ENCODE assay signal across 8 cellular contexts in genomic region chr3:125140817-125141595, GRCh38.
A peak's percentile ranks its signal among the peaks of the same experiment; 100 is the strongest.
DNase-seq lines count a peak whose midpoint lies in the region; ATAC-seq and TF ChIP-seq lines count a peak whose summit lies in the region.

No MANE protein-coding gene starts in this region.

- WGBS in thymus = 41% methylated on average over 19 of the region's 19 CpGs

- DNase-seq in activated T-cell treated with anti-CD3 and anti-CD28 coated beads, Interleukin-2, amount 50 U/mL, for 72 hours = no peak
- no peak for DNase-seq in activated T-cell treated with anti-CD3 and anti-CD28 coated beads, Interleukin-2, amount 50 U/mL, for 1 hour
- peak; percentile 19 for DNase-seq in Jurkat, Clone E6-1 (ENCODE audit: low read depth, low spot score)
- DNase-seq in glutamatergic neuron (no peak), NCI-H2081 (lab: John Stamatoyannopoulos, UW) (no peak), NCI-H187 (lab: John Stamatoyannopoulos, UW) (no peak), HT-29 (ENCODE audit: low spot score) (no peak)

- peaks cover 44% of the 10 kb centered on the region for H3K4me1 Mint-ChIP-seq in activated T-cell treated with anti-CD3 and anti-CD28 coated beads, Interleukin-2, amount 50 U/mL, for 72 hours (ENCODE audit: low read depth)
- H3K4me1 Mint-ChIP-seq in glutamatergic neuron (ENCODE audit: low read depth, unreplicated experiment) = peaks cover 30% of the 10 kb centered on the region

- H3K27me3 ChIP-seq in thymus (ENCODE audit: control insufficient read depth, insufficient read depth) = peaks cover 2% of the 10 kb centered on the region

- H3K4me1 ChIP-seq in thymus (ENCODE audit: control insufficient read depth, insufficient read depth, low read length) = peaks cover 24% of the 10 kb centered on the region

- peaks cover 69% of the 10 kb centered on the region for H3K27me3 Mint-ChIP-seq in activated T-cell treated with anti-CD3 and anti-CD28 coated beads, Interleukin-2, amount 50 U/mL, for 72 hours (ENCODE audit: low read depth)
- peaks cover 6% of the 10 kb centered on the region for H3K27me3 Mint-ChIP-seq in glutamatergic neuron (ENCODE audit: unreplicated experiment)

- peaks cover 2 to 3% of the 10 kb centered on the region in 2 donors for H3K36me3 Mint-ChIP-seq in activated T-cell treated with anti-CD3 and anti-CD28 coated beads, Interleukin-2, amount 50 U/mL, for 72 hours (ENCODE audit: insufficient read depth in 2 of 2)
- no peaks in the 10 kb centered on the region for H3K36me3 Mint-ChIP-seq in glutamatergic neuron (ENCODE audit: unreplicated experiment)

- H3K36me3 ChIP-seq in thymus (ENCODE audit: control insufficient read depth, insufficient read depth) = no peaks in the 10 kb centered on the region

- H3K9me3 Mint-ChIP-seq in activated T-cell treated with anti-CD3 and anti-CD28 coated beads, Interleukin-2, amount 50 U/mL, for 72 hours = no peaks in the 10 kb centered on the region
- peaks cover 1% of the 10 kb centered on the region for H3K9me3 Mint-ChIP-seq in glutamatergic neuron (ENCODE audit: unreplicated experiment)

- peak overlapping the region; percentile 89 to 90 for H3K4me3 Mint-ChIP-seq in activated T-cell treated with anti-CD3 and anti-CD28 coated beads, Interleukin-2, amount 50 U/mL, for 72 hours
- H3K4me3 Mint-ChIP-seq in glutamatergic neuron (ENCODE audit: unreplicated experiment) = no peak overlapping the region

- H3K9me3 ChIP-seq in thymus (ENCODE audit: control insufficient read depth) = no peaks in the 10 kb centered on the region

- H3K4me3 ChIP-seq in Jurkat, Clone E6-1 (ENCODE audit: low read length) = 0 out of 2 replicates have a peak overlapping the region, but pooled peaks have one; percentile 36
- peak overlapping the region; percentile 39 for H3K4me3 ChIP-seq in thymus (ENCODE audit: low read length)

- ATAC-seq in activated T-cell treated with anti-CD3 and anti-CD28 coated beads, Interleukin-2, amount 50 U/mL, for 72 hours (replicated peaks in 1 of 2) = no peak

- H3K27ac ChIP-seq in thymus (ENCODE audit: low read depth) = peak overlapping the region; percentile 54

- TF ChIP-seq CTCF in glutamatergic neuron (IDR thresholded peaks at IDR 0.05; ENCODE audit: partially characterized antibody, unreplicated experiment) = no peak

- H3K27ac Mint-ChIP-seq in activated T-cell treated with anti-CD3 and anti-CD28 coated beads, Interleukin-2, amount 50 U/mL, for 72 hours = peak overlapping the region; percentile 77
- peak overlapping the region; percentile 22 for H3K27ac Mint-ChIP-seq in glutamatergic neuron (ENCODE audit: unreplicated experiment)
